ENCODE assay signal across 1 cellular context in the genomic region with DNA sequence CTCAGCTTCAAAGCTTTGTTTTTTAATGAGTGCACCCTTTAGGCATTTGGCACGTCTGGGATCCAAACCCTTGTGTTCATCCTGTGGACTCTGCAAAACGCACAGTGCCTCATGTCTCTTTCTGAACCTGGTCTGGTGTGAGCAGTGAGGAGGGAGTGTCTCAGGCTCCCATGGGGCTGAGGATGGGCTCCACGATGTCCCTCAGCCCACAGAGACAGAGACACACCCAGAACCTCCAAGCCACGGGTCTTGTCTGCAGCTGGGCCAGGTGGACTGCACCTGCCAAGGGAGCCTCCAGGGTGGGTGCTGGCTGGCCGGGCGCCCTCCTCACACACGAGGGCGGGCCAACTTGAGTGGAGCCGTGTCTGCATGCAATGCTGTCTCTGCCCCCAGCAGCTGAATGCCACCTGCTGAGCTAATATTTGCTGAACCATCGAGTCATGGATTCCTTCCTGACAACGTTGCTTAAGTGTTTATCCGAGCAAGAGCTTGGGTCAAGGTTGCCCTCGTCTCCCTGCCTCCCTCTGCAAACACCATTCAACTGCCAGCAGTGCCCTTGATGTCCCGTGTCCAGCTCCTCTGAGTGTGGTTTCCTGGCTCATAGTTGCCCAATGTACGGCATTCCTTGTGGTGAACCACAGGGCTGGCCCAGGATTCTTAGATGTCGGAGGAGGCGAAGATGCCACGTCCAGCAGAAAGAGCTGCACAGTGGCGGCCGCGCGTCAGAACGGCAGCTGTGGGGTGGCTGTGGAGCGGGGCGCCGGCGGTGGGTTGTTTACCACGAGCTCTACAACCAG.
TF ChIP-seq lines count a peak whose summit lies in the region.

No MANE protein-coding gene starts in this region.

TF ChIP-seq in HepG2, 621 proteins besides CTCF, POLR2A, EP300 and RAD21 (continued from another document and continues in another):
- peak; percentile 97 for TF ChIP-seq TBX2 (CRISPR knock-in tag; IDR thresholded peaks at IDR 0.05; ENCODE audit: borderline replicate concordance)
- TF ChIP-seq HOXA5 (CRISPR knock-in tag; IDR thresholded peaks at IDR 0.05) = peak; percentile 84
- peak; percentile 60 for TF ChIP-seq SOX13 (IDR thresholded peaks at IDR 0.05)
- TF ChIP-seq SOX13 (CRISPR knock-in tag; conservative IDR thresholded peaks at IDR 0.05 in 1 of 2, IDR thresholded peaks at IDR 0.05 in 1 of 2) = peak in 1 of 2 experiments; percentile 87; a peak in 2 of 4 replicates
- 0 out of 2 replicates have a peak, but pooled peaks have one; percentile 63 for TF ChIP-seq RNF2 (conservative IDR thresholded peaks at IDR 0.05; ENCODE audit: low read depth)
- TF ChIP-seq, protein P1, sequence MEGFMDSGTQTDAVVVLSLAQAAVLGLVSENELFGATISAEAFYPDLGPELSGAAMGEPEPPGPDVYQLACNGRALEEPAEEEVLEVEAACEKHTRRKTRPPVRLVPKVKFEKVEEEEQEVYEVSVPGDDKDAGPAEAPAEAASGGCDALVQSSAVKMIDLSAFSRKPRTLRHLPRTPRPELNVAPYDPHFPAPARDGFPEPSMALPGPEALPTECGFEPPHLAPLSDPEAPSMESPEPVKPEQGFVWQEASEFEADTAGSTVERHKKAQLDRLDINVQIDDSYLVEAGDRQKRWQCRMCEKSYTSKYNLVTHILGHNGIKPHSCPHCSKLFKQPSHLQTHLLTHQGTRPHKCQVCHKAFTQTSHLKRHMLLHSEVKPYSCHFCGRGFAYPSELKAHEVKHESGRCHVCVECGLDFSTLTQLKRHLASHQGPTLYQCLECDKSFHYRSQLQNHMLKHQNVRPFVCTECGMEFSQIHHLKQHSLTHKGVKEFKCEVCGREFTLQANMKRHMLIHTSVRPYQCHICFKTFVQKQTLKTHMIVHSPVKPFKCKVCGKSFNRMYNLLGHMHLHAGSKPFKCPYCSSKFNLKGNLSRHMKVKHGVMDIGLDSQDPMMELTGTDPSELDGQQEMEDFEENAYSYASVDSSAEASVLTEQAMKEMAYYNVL (CRISPR knock-in tag; IDR thresholded peaks at IDR 0.05; ENCODE audit: borderline replicate concordance) = peak; percentile 90
- TF ChIP-seq, protein P2, sequence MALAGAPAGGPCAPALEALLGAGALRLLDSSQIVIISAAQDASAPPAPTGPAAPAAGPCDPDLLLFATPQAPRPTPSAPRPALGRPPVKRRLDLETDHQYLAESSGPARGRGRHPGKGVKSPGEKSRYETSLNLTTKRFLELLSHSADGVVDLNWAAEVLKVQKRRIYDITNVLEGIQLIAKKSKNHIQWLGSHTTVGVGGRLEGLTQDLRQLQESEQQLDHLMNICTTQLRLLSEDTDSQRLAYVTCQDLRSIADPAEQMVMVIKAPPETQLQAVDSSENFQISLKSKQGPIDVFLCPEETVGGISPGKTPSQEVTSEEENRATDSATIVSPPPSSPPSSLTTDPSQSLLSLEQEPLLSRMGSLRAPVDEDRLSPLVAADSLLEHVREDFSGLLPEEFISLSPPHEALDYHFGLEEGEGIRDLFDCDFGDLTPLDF (CRISPR knock-in tag; IDR thresholded peaks at IDR 0.05) = no peak
- peak; percentile 99 for TF ChIP-seq FOXO1 (CRISPR knock-in tag; IDR thresholded peaks at IDR 0.05)
- TF ChIP-seq ZNF232 (CRISPR knock-in tag; IDR thresholded peaks at IDR 0.05; ENCODE audit: borderline replicate concordance) = no peak
- TF ChIP-seq SMAD3 (CRISPR knock-in tag; IDR thresholded peaks at IDR 0.05) = no peak
- TF ChIP-seq ZBTB25 (CRISPR knock-in tag; IDR thresholded peaks at IDR 0.05) = peak; percentile 77; the same call in 1 of the 2 replicates
- no peak for TF ChIP-seq JDP2 (CRISPR knock-in tag; IDR thresholded peaks at IDR 0.05; ENCODE audit: borderline replicate concordance)
- peak; percentile 73 for TF ChIP-seq ZNF121 (CRISPR knock-in tag; IDR thresholded peaks at IDR 0.05)
- TF ChIP-seq ATF3 (CRISPR knock-in tag; IDR thresholded peaks at IDR 0.05) = peak; percentile 87
- TF ChIP-seq, protein P3, sequence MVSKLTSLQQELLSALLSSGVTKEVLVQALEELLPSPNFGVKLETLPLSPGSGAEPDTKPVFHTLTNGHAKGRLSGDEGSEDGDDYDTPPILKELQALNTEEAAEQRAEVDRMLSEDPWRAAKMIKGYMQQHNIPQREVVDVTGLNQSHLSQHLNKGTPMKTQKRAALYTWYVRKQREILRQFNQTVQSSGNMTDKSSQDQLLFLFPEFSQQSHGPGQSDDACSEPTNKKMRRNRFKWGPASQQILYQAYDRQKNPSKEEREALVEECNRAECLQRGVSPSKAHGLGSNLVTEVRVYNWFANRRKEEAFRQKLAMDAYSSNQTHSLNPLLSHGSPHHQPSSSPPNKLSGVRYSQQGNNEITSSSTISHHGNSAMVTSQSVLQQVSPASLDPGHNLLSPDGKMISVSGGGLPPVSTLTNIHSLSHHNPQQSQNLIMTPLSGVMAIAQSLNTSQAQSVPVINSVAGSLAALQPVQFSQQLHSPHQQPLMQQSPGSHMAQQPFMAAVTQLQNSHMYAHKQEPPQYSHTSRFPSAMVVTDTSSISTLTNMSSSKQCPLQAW (CRISPR knock-in tag; IDR thresholded peaks at IDR 0.05) = peak; percentile 97
- 0 out of 2 replicates have a peak, but pooled peaks have one; percentile 35 for TF ChIP-seq ZNF777 (CRISPR knock-in tag; IDR thresholded peaks at IDR 0.05)
- peak; percentile 84 for TF ChIP-seq KDM4B (CRISPR knock-in tag; IDR thresholded peaks at IDR 0.05)
- TF ChIP-seq TGIF2 (CRISPR knock-in tag; IDR thresholded peaks at IDR 0.05) = peak; percentile 83
- TF ChIP-seq YEATS2 (CRISPR knock-in tag; IDR thresholded peaks at IDR 0.05; ENCODE audit: borderline replicate concordance) = peak; percentile 73; the same call in 1 of the 2 replicates
- TF ChIP-seq MEIS2 (CRISPR knock-in tag; IDR thresholded peaks at IDR 0.05) = peak; percentile 95
- peak; percentile 98 for TF ChIP-seq CBFB (CRISPR knock-in tag; IDR thresholded peaks at IDR 0.05)
- TF ChIP-seq IRF1 (CRISPR knock-in tag; IDR thresholded peaks at IDR 0.05; ENCODE audit: low read depth) = no peak
- TF ChIP-seq, protein P4, sequence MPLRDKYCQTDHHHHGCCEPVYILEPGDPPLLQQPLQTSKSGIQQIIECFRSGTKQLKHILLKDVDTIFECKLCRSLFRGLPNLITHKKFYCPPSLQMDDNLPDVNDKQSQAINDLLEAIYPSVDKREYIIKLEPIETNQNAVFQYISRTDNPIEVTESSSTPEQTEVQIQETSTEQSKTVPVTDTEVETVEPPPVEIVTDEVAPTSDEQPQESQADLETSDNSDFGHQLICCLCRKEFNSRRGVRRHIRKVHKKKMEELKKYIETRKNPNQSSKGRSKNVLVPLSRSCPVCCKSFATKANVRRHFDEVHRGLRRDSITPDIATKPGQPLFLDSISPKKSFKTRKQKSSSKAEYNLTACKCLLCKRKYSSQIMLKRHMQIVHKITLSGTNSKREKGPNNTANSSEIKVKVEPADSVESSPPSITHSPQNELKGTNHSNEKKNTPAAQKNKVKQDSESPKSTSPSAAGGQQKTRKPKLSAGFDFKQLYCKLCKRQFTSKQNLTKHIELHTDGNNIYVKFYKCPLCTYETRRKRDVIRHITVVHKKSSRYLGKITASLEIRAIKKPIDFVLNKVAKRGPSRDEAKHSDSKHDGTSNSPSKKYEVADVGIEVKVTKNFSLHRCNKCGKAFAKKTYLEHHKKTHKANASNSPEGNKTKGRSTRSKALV (CRISPR knock-in tag; IDR thresholded peaks at IDR 0.05) = no peak; the same call in 1 of the 2 replicates
- peak; percentile 86 for TF ChIP-seq TARDBP (CRISPR knock-in tag; IDR thresholded peaks at IDR 0.05)
- TF ChIP-seq ATM (IDR thresholded peaks at IDR 0.05; ENCODE audit: borderline replicate concordance) = no peak
- no peak for TF ChIP-seq RNF219 (CRISPR knock-in tag; IDR thresholded peaks at IDR 0.05)
- no peak for TF ChIP-seq ZNF83 (CRISPR knock-in tag; IDR thresholded peaks at IDR 0.05; ENCODE audit: borderline replicate concordance)
- no peak for TF ChIP-seq ZNF724P (CRISPR knock-in tag; IDR thresholded peaks at IDR 0.05; ENCODE audit: borderline replicate concordance)
- peak; percentile 34 for TF ChIP-seq IKZF4 (CRISPR knock-in tag; IDR thresholded peaks at IDR 0.05; ENCODE audit: borderline replicate concordance, low read depth, not compliant biosample characterization)
- TF ChIP-seq HIVEP1 (CRISPR knock-in tag; IDR thresholded peaks at IDR 0.05) = peak; percentile 79
- TF ChIP-seq FOXK1 (CRISPR knock-in tag; IDR thresholded peaks at IDR 0.05; ENCODE audit: borderline replicate concordance, low read depth) = peak; percentile 82
- no peak for TF ChIP-seq PRDM4 (CRISPR knock-in tag; IDR thresholded peaks at IDR 0.05; ENCODE audit: borderline replicate concordance)
- 0 out of 2 replicates have a peak, but pooled peaks have one; percentile 21 for TF ChIP-seq ZBTB42 (CRISPR knock-in tag; IDR thresholded peaks at IDR 0.05)
- peak; percentile 82 for TF ChIP-seq MIER2 (CRISPR knock-in tag; IDR thresholded peaks at IDR 0.05)
- TF ChIP-seq ZNF430 (CRISPR knock-in tag; IDR thresholded peaks at IDR 0.05) = peak; percentile 82; the same call in 1 of the 2 replicates
- no peak for TF ChIP-seq ATF7 (IDR thresholded peaks at IDR 0.05)
- TF ChIP-seq ATF7 (CRISPR knock-in tag; IDR thresholded peaks at IDR 0.05) = 0 out of 2 replicates have a peak, but pooled peaks have one; percentile 66
- no peak; the same call in 2 of the 3 replicates for TF ChIP-seq MXI1 (IDR thresholded peaks at IDR 0.05; ENCODE audit: borderline replicate concordance, low read depth, low read length)
- no peak for TF ChIP-seq FOXK2 (IDR thresholded peaks at IDR 0.05)
